ENCODE assay signal across 17 cellular contexts in the genomic region with DNA sequence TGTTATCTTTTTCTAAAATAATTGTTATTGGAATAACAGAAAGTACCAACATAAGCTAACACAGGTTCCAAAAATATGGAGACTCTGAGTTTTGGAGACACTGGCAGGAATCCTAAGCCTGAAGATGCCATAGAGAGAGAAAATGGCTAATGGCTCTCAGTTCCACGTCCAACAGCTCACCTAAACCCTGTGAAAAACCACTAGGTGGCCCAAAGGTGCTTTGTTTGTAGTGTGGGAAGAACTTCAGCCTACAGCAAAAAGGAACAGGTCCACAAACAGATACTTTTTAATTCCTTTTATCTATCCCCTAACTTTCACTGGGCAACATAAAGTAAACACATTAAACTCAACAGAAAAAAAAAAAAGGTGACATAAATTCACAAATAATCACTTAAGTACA.
A peak's percentile ranks its signal among the peaks of the same experiment; 100 is the strongest.
DNase-seq lines count a peak whose midpoint lies in the region; ATAC-seq and TF ChIP-seq lines count a peak whose summit lies in the region.
"Had no signal": no experiment of that assay in that cellular context is flagged by ENCODE, and none has a peak within 500 bp of the region (broad histone marks: within the 10 kb centered on the region; RNA-seq: fewer than 3 reads in every experiment).

No MANE protein-coding gene starts in this region.

- no peak overlapping the region for H3K4me3 ChIP-seq in dorsolateral prefrontal cortex
- H3K4me3 ChIP-seq: esophagus muscularis mucosa, SK-N-MC, spleen, testis had no signal

- ATAC-seq in SK-N-SH treated with all-trans-retinoic acid at 6 μM for 48 hours, result peak; percentile 48; the same call in 1 of the 3 replicates
- ATAC-seq in left lobe of liver, result peak; percentile 83
- ATAC-seq in CD4-positive, alpha-beta T cell (ENCODE audit: poor library complexity), result no peak
- no peak for ATAC-seq in HG03108 (IDR thresholded peaks at IDR 0.05; ENCODE audit: unreplicated experiment)
- ATAC-seq: activated naive CD8-positive, alpha-beta T cell treated with anti-CD3 and anti-CD28 coated beads, Interleukin-2, amount 50 U/mL, for 24 hours had no signal

- H3K4me3 Mint-ChIP-seq in CD4-positive, alpha-beta T cell, result no peak overlapping the region
- H3K4me3 Mint-ChIP-seq: activated B cell treated with CpG ODN at 0.5 μM for 24 hours; activated naive CD8-positive, alpha-beta T cell treated with anti-CD3 and anti-CD28 coated beads, Interleukin-2, amount 50 U/mL, for 24 hours had no signal

- no peak for TF ChIP-seq CTCF in CD4-positive, alpha-beta T cell (IDR thresholded peaks at IDR 0.05)
- TF ChIP-seq CTCF in dorsolateral prefrontal cortex (IDR thresholded peaks at IDR 0.05 in 54 of 56, conservative IDR thresholded peaks at IDR 0.05 in 2 of 56; ENCODE audit: low read depth in 1 of 56, partially characterized antibody in 56 of 56), result no peak

- H3K9me3 ChIP-seq in CD4-positive, alpha-beta T cell (ENCODE audit: control insufficient read depth, low read length), result no peaks in the 10 kb centered on the region
- H3K9me3 ChIP-seq: testis had no signal

- no peaks in the 10 kb centered on the region for H3K4me1 Mint-ChIP-seq in CD4-positive, alpha-beta T cell (ENCODE audit: low read depth)
- H3K4me1 Mint-ChIP-seq: activated B cell treated with CpG ODN at 0.5 μM for 24 hours; activated naive CD8-positive, alpha-beta T cell treated with anti-CD3 and anti-CD28 coated beads, Interleukin-2, amount 50 U/mL, for 24 hours had no signal

- peak; percentile 14 for DNase-seq in DMS53 treated with DMSO at 0.1 percent for 48 hours (lab: John Stamatoyannopoulos, UW; ENCODE audit: unreplicated experiment)
- DNase-seq in HPDE6-E6E7 (ENCODE audit: extremely low spot score), result peak; percentile 7
- DNase-seq in left lobe of liver (ENCODE audit: low spot score), result no peak
- no peak for DNase-seq in CD4-positive, alpha-beta T cell
- no peak for DNase-seq in dorsolateral prefrontal cortex
- DNase-seq: activated B cell treated with CpG ODN at 0.5 μM for 24 hours; activated naive CD8-positive, alpha-beta T cell treated with anti-CD3 and anti-CD28 coated beads, Interleukin-2, amount 50 U/mL, for 24 hours; Calu3; NCI-H1092; NCI-H526 treated with DMSO at 0.1 percent for 48 hours; occipital lobe; spleen; testis had no signal

- no peaks in the 10 kb centered on the region for H3K27me3 ChIP-seq in CD4-positive, alpha-beta T cell (ENCODE audit: control insufficient read depth, insufficient read depth, low read length)
- H3K27me3 ChIP-seq in dorsolateral prefrontal cortex, result no peaks in the 10 kb centered on the region
- H3K27me3 ChIP-seq: esophagus muscularis mucosa, spleen, testis had no signal

- H3K36me3 Mint-ChIP-seq in CD4-positive, alpha-beta T cell (ENCODE audit: low read depth), result no peaks in the 10 kb centered on the region

- no peaks in the 10 kb centered on the region for H3K27me3 Mint-ChIP-seq in CD4-positive, alpha-beta T cell
- H3K27me3 Mint-ChIP-seq: activated B cell treated with CpG ODN at 0.5 μM for 24 hours; activated naive CD8-positive, alpha-beta T cell treated with anti-CD3 and anti-CD28 coated beads, Interleukin-2, amount 50 U/mL, for 24 hours had no signal

- H3K27ac ChIP-seq in CD4-positive, alpha-beta T cell (ENCODE audit: low read depth, low read length), result no peak overlapping the region
- H3K27ac ChIP-seq in dorsolateral prefrontal cortex, result no peak overlapping the region
- H3K27ac ChIP-seq: esophagus muscularis mucosa, SK-N-MC, spleen, testis had no signal

- POLR2A ChIA-PET in CD4-positive, alpha-beta T cell (lab: Charles Lee), result no interaction called here

- CTCF ChIA-PET in CD4-positive, alpha-beta T cell (lab: Charles Lee), result no interaction called here

- no peak overlapping the region for H3K27ac Mint-ChIP-seq in CD4-positive, alpha-beta T cell
- H3K27ac Mint-ChIP-seq: activated B cell treated with CpG ODN at 0.5 μM for 24 hours; activated naive CD8-positive, alpha-beta T cell treated with anti-CD3 and anti-CD28 coated beads, Interleukin-2, amount 50 U/mL, for 24 hours had no signal

- no peaks in the 10 kb centered on the region for H3K9me3 Mint-ChIP-seq in CD4-positive, alpha-beta T cell
- H3K9me3 Mint-ChIP-seq: activated B cell treated with CpG ODN at 0.5 μM for 24 hours; activated naive CD8-positive, alpha-beta T cell treated with anti-CD3 and anti-CD28 coated beads, Interleukin-2, amount 50 U/mL, for 24 hours had no signal

- intact Hi-C loops in CD4-positive, alpha-beta T cell (cut with DNase I, micrococcal nuclease), result no loop called here
- intact Hi-C loops in dorsolateral prefrontal cortex (cut with DNase I), result no loop called here

TF ChIP-seq in SK-N-SH treated with all-trans-retinoic acid at 6 μM for 48 hours, 23 proteins besides CTCF, POLR2A, EP300 and RAD21:
- TF ChIP-seq ZNF565 (CRISPR knock-in tag; conservative IDR thresholded peaks at IDR 0.05; ENCODE audit: low read depth) (no peak), GLIS3 (CRISPR knock-in tag; IDR thresholded peaks at IDR 0.05) (no peak), ZC3H10 (CRISPR knock-in tag; IDR thresholded peaks at IDR 0.05) (no peak), TOX (CRISPR knock-in tag; IDR thresholded peaks at IDR 0.05; ENCODE audit: borderline replicate concordance) (no peak), SNAI2 (CRISPR knock-in tag; IDR thresholded peaks at IDR 0.05) (no peak), ZNF8 (CRISPR knock-in tag; IDR thresholded peaks at IDR 0.05) (no peak), ZFP3 (CRISPR knock-in tag; IDR thresholded peaks at IDR 0.05) (no peak), TCF4 (CRISPR knock-in tag; IDR thresholded peaks at IDR 0.05; ENCODE audit: borderline replicate concordance) (no peak), CSDC2 (CRISPR knock-in tag; IDR thresholded peaks at IDR 0.05) (no peak), OSR1 (CRISPR knock-in tag; IDR thresholded peaks at IDR 0.05) (no peak), BACH2 (CRISPR knock-in tag; IDR thresholded peaks at IDR 0.05; ENCODE audit: borderline replicate concordance) (no peak), ARNTL (CRISPR knock-in tag; IDR thresholded peaks at IDR 0.05; ENCODE audit: borderline replicate concordance, low read depth) (no peak), CSRNP3 (CRISPR knock-in tag; IDR thresholded peaks at IDR 0.05) (no peak), ESRRG (CRISPR knock-in tag; IDR thresholded peaks at IDR 0.05) (no peak), ISL1 (CRISPR knock-in tag; IDR thresholded peaks at IDR 0.05) (no peak), ZNF70 (CRISPR knock-in tag; IDR thresholded peaks at IDR 0.05) (no peak)
- TF ChIP-seq, protein P1, sequence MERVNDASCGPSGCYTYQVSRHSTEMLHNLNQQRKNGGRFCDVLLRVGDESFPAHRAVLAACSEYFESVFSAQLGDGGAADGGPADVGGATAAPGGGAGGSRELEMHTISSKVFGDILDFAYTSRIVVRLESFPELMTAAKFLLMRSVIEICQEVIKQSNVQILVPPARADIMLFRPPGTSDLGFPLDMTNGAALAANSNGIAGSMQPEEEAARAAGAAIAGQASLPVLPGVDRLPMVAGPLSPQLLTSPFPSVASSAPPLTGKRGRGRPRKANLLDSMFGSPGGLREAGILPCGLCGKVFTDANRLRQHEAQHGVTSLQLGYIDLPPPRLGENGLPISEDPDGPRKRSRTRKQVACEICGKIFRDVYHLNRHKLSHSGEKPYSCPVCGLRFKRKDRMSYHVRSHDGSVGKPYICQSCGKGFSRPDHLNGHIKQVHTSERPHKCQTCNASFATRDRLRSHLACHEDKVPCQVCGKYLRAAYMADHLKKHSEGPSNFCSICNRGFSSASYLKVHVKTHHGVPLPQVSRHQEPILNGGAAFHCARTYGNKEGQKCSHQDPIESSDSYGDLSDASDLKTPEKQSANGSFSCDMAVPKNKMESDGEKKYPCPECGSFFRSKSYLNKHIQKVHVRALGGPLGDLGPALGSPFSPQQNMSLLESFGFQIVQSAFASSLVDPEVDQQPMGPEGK (CRISPR knock-in tag; IDR thresholded peaks at IDR 0.05; ENCODE audit: borderline replicate concordance), result no peak
- TF ChIP-seq, protein P2, sequence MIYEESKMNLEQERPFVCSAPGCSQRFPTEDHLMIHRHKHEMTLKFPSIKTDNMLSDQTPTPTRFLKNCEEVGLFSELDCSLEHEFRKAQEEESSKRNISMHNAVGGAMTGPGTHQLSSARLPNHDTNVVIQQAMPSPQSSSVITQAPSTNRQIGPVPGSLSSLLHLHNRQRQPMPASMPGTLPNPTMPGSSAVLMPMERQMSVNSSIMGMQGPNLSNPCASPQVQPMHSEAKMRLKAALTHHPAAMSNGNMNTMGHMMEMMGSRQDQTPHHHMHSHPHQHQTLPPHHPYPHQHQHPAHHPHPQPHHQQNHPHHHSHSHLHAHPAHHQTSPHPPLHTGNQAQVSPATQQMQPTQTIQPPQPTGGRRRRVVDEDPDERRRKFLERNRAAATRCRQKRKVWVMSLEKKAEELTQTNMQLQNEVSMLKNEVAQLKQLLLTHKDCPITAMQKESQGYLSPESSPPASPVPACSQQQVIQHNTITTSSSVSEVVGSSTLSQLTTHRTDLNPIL (CRISPR knock-in tag; IDR thresholded peaks at IDR 0.05; ENCODE audit: low read depth), result no peak
- TF ChIP-seq, protein P3, sequence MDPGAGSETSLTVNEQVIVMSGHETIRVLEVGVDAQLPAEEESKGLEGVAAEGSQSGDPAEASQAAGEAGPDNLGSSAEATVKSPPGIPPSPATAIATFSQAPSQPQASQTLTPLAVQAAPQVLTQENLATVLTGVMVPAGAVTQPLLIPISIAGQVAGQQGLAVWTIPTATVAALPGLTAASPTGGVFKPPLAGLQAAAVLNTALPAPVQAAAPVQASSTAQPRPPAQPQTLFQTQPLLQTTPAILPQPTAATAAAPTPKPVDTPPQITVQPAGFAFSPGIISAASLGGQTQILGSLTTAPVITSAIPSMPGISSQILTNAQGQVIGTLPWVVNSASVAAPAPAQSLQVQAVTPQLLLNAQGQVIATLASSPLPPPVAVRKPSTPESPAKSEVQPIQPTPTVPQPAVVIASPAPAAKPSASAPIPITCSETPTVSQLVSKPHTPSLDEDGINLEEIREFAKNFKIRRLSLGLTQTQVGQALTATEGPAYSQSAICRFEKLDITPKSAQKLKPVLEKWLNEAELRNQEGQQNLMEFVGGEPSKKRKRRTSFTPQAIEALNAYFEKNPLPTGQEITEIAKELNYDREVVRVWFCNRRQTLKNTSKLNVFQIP (CRISPR knock-in tag; IDR thresholded peaks at IDR 0.05; ENCODE audit: borderline replicate concordance, low read depth), result no peak

Comparison
In these comparisons a context has a peak if more than half of its experiments do, and no peak if none do; other contexts are left out.
1. DNase-seq: peak in DMS53 treated with DMSO at 0.1 percent for 48 hours (single experiment) and HPDE6-E6E7 (single experiment); none in left lobe of liver (single experiment), CD4-positive, alpha-beta T cell (0 of 10) and dorsolateral prefrontal cortex (0 of 10).
2. ATAC-seq: peak in SK-N-SH treated with all-trans-retinoic acid at 6 μM for 48 hours (single experiment) and left lobe of liver (single experiment); none in CD4-positive, alpha-beta T cell (single experiment) and HG03108 (single experiment).